Comparison of ENCODE assay signal across 11 cellular contexts in genomic region chr4:147821555-147821954, GRCh38.
DNase-seq lines count a peak whose midpoint lies in the region; ATAC-seq and TF ChIP-seq lines count a peak whose summit lies in the region.
"Had no signal": no experiment of that assay in that cellular context is flagged by ENCODE, and none has a peak within 500 bp of the region (broad histone marks: within the 10 kb centered on the region; RNA-seq: fewer than 3 reads in every experiment).

No MANE protein-coding gene starts in this region.

- no peak for TF ChIP-seq CTCF in esophagus squamous epithelium (IDR thresholded peaks at IDR 0.05)
- TF ChIP-seq CTCF in transverse colon (IDR thresholded peaks at IDR 0.05) = no peak
- no peak for TF ChIP-seq CTCF in type B pancreatic cell (conservative IDR thresholded peaks at IDR 0.05)

- H3K4me3 ChIP-seq in esophagus squamous epithelium (no peak overlapping the region), transverse colon (no peak overlapping the region)
- H3K4me3 ChIP-seq: skin epidermis had no signal

- peaks cover 19 to 91% (median 39%) of the 10 kb centered on the region in 3 donors for H3K4me1 ChIP-seq in esophagus squamous epithelium
- peaks cover 3 to 45% (median 19%) of the 10 kb centered on the region in 4 donors for H3K4me1 ChIP-seq in transverse colon

- no peak overlapping the region for H3K27ac Mint-ChIP-seq in activated CD8-positive, alpha-beta memory T cell treated with anti-CD3 and anti-CD28 coated beads, Interleukin-2, amount 10 ng/mL, durations not matched to agents 7 days and 5 days
- no peak overlapping the region for H3K27ac Mint-ChIP-seq in type B pancreatic cell

- WGBS in esophagus squamous epithelium, 2 donors = 28 to 38% methylated on average over 2 of the region's 2 CpGs
- WGBS in transverse colon (ENCODE audit: low coverage in 1 of 2), 2 donors = 34 to 39% methylated on average over 2 of the region's 2 CpGs

- DNase-seq in activated CD8-positive, alpha-beta memory T cell treated with anti-CD3 and anti-CD28 coated beads, Interleukin-2, amount 10 ng/mL, durations not matched to agents 7 days and 5 days = no peak
- DNase-seq in activated CD8-positive, alpha-beta memory T cell treated with anti-CD3 and anti-CD28 coated beads, Interleukin-2, amount 50 U/mL, for 4 hours = no peak
- DNase-seq in esophagus squamous epithelium (lab: John Stamatoyannopoulos, UW) (no peak), transverse colon (no peak), NCI-H345 treated with DMSO at 0.1 percent for 48 hours (lab: John Stamatoyannopoulos, UW; ENCODE audit: unreplicated experiment) (no peak), type B pancreatic cell (ENCODE audit: extremely low spot score, unreplicated experiment) (no peak)
- DNase-seq: Kasumi-1 had no signal

- peaks cover 10% of the 10 kb centered on the region for H3K4me1 Mint-ChIP-seq in activated CD8-positive, alpha-beta memory T cell treated with anti-CD3 and anti-CD28 coated beads, Interleukin-2, amount 10 ng/mL, durations not matched to agents 7 days and 5 days
- H3K4me1 Mint-ChIP-seq in type B pancreatic cell (ENCODE audit: unreplicated experiment) = peaks cover 15% of the 10 kb centered on the region

- peak overlapping the region in 3 of 4 donors; percentile 74 to 78 (median 76) for H3K27ac ChIP-seq in esophagus squamous epithelium
- peak overlapping the region; percentile 35 to 64 (median 64) for H3K27ac ChIP-seq in transverse colon

- intact Hi-C loops in esophagus squamous epithelium (cut with DNase I) (no loop called here), transverse colon (cut with DNase I; ENCODE audit: low total_unique reads) (no loop called here)

- H3K27me3 Mint-ChIP-seq in activated CD8-positive, alpha-beta memory T cell treated with anti-CD3 and anti-CD28 coated beads, Interleukin-2, amount 10 ng/mL, durations not matched to agents 7 days and 5 days = no peaks in the 10 kb centered on the region
- no peaks in the 10 kb centered on the region for H3K27me3 Mint-ChIP-seq in type B pancreatic cell

- H3K36me3 ChIP-seq in esophagus squamous epithelium (peaks cover 0 to 22% (median 0%) of the 10 kb centered on the region in 3 donors), transverse colon (no peaks in the 10 kb centered on the region)

- in situ Hi-C loops in transverse colon (cut with MboI; ENCODE audit: low pct_ligation_motif_present in 1 of 4, low pct_unique_long_range_greater_than_20kb in 1 of 4, low sequenced_read_pairs in 3 of 4) = no loop called here

- H3K9me3 Mint-ChIP-seq in activated CD8-positive, alpha-beta memory T cell treated with anti-CD3 and anti-CD28 coated beads, Interleukin-2, amount 10 ng/mL, durations not matched to agents 7 days and 5 days (ENCODE audit: low read depth) = no peaks in the 10 kb centered on the region
- peaks cover 5% of the 10 kb centered on the region for H3K9me3 Mint-ChIP-seq in type B pancreatic cell

- H3K4me3 Mint-ChIP-seq in activated CD8-positive, alpha-beta memory T cell treated with anti-CD3 and anti-CD28 coated beads, Interleukin-2, amount 10 ng/mL, durations not matched to agents 7 days and 5 days = no peak overlapping the region
- no peak overlapping the region for H3K4me3 Mint-ChIP-seq in type B pancreatic cell

- H3K9me3 ChIP-seq in esophagus squamous epithelium (no peaks in the 10 kb centered on the region), transverse colon (no peaks in the 10 kb centered on the region)

- ATAC-seq in activated CD8-positive, alpha-beta memory T cell treated with anti-CD3 and anti-CD28 coated beads, Interleukin-2, amount 10 ng/mL, durations not matched to agents 7 days and 5 days = peak; percentile 51
- peak; percentile 85 for ATAC-seq in HG03175 (IDR thresholded peaks at IDR 0.05; ENCODE audit: unreplicated experiment)
- no peak for ATAC-seq in GM19395 (IDR thresholded peaks at IDR 0.05; ENCODE audit: unreplicated experiment)
- ATAC-seq: Panc1 had no signal

- TF ChIP-seq POLR2A in esophagus squamous epithelium (IDR thresholded peaks at IDR 0.05) (no peak), transverse colon (IDR thresholded peaks at IDR 0.05) (no peak)

- H3K27me3 ChIP-seq in esophagus squamous epithelium = no peaks in the 10 kb centered on the region
- no peaks in the 10 kb centered on the region for H3K27me3 ChIP-seq in transverse colon

- TF ChIP-seq EP300 in transverse colon (IDR thresholded peaks at IDR 0.05; ENCODE audit: low read depth) = no peak

- CTCF ChIA-PET in activated CD8-positive, alpha-beta memory T cell treated with anti-CD3 and anti-CD28 coated beads, Interleukin-2, amount 10 ng/mL, durations not matched to agents 7 days and 5 days (lab: Charles Lee) = interaction anchor here (0.9 to 2.5 kb wide), 2 partner anchors 29 to 45 kb away, joined by 3 to 7 read pairs; no protein-coding TSS in a partner anchor

- H3K36me3 Mint-ChIP-seq in activated CD8-positive, alpha-beta memory T cell treated with anti-CD3 and anti-CD28 coated beads, Interleukin-2, amount 10 ng/mL, durations not matched to agents 7 days and 5 days = peaks cover 3% of the 10 kb centered on the region
- peaks cover 19% of the 10 kb centered on the region for H3K36me3 Mint-ChIP-seq in type B pancreatic cell
